8 cellular contexts compared by ENCODE assay signal in the genomic region with DNA sequence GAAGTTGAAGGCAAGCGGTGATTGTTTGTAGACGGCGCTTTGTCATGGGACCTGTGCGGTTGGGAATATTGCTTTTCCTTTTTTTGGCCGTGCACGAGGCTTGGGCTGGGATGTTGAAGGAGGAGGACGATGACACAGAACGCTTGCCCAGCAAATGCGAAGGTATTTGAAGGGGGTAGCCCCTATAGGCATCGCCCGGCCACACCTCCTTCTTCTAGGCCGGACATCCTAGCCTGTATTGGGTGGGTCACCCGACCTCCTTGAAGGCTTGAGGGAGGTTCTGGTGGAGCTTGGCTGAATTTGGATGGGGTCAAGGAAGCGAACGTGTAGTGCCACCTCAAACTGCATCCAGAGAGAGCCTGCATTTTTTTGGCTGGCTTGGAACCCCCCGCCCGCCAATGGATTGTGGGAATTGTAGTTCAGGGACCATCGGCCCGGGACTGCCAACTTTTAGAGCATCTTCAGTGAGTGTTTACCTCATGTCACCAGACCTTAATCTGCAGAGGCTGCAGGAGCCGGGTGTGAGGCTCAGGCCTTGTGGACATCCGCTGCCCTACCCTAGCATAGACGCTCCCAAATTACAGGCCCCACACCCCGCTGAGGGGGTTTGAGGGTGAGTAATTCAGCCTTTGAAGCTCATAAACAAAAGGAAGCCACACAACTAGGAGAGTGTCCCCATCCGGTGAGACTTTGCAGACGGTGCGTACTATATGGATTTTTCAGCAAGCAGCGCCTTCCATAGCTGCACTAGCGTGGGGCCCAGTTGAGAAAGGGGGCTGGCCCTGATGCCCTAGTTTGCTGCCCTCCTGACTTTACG. TPM values are rescaled to one million over a fixed set of nuclear protein-coding genes. Genes with fewer than 3 reads are reported as not detected.
DNase-seq lines count a peak whose midpoint lies in the region; ATAC-seq and TF ChIP-seq lines count a peak whose summit lies in the region.

No MANE protein-coding gene starts in this region.

- peak overlapping the region; percentile 86 for H3K27ac ChIP-seq in vagina

- no peak for TF ChIP-seq POLR2A in vagina (IDR thresholded peaks at IDR 0.05)

- H3K27me3 Mint-ChIP-seq in progenitor cell of endocrine pancreas = no peaks in the 10 kb centered on the region

- TF ChIP-seq CTCF in progenitor cell of endocrine pancreas (IDR thresholded peaks at IDR 0.05; ENCODE audit: unreplicated experiment) = no peak
- TF ChIP-seq CTCF in vagina (IDR thresholded peaks at IDR 0.05) = no peak

- no peaks in the 10 kb centered on the region for H3K9me3 ChIP-seq in vagina

- ATAC-seq in GM19395 (IDR thresholded peaks at IDR 0.05; ENCODE audit: unreplicated experiment) (peak; percentile 76), HG03520 (IDR thresholded peaks at IDR 0.05; ENCODE audit: unreplicated experiment) (peak; percentile 47), left ventricle myocardium superior (peak; percentile 72)

- peaks cover 2% of the 10 kb centered on the region for H3K36me3 Mint-ChIP-seq in progenitor cell of endocrine pancreas (ENCODE audit: insufficient read depth)

- peak overlapping the region; percentile 74 to 81 for H3K4me3 ChIP-seq in vagina

- peaks cover 14% of the 10 kb centered on the region for H3K4me1 Mint-ChIP-seq in progenitor cell of endocrine pancreas (ENCODE audit: low read depth)

- intact Hi-C loops in left ventricle myocardium superior (cut with micrococcal nuclease) = no loop called here
- intact Hi-C loops in vagina (cut with DNase I) = no loop called here

- H3K4me3 Mint-ChIP-seq in progenitor cell of endocrine pancreas (ENCODE audit: low read depth) = peak overlapping the region; percentile 93

- H3K4me1 ChIP-seq in vagina = peaks cover 23% of the 10 kb centered on the region

- no peaks in the 10 kb centered on the region for H3K9me3 Mint-ChIP-seq in progenitor cell of endocrine pancreas (ENCODE audit: low read depth)

- no peaks in the 10 kb centered on the region for H3K27me3 ChIP-seq in vagina

- H3K36me3 ChIP-seq in vagina = no peaks in the 10 kb centered on the region

- DNase-seq in COLO829 (ENCODE audit: low spot score) = peak; percentile 85
- DNase-seq in SHP77 treated with DMSO at 0.1 percent for 48 hours (lab: John Stamatoyannopoulos, UW) = peak; percentile 43
- peak; percentile 29 for DNase-seq in amniotic epithelial cell (ENCODE audit: low read depth)
- peak; percentile 62 for DNase-seq in left ventricle myocardium superior
- no peak for DNase-seq in progenitor cell of endocrine pancreas (ENCODE audit: low spot score, unreplicated experiment)
- no peak for DNase-seq in vagina (ENCODE audit: extremely low spot score in 2 of 2)

- peak overlapping the region; percentile 100 for H3K27ac Mint-ChIP-seq in progenitor cell of endocrine pancreas

RNA-seq across cellular contexts. Expression of a gene that starts 0.5 kb away (rescaled TPM):
- total RNA-seq in left ventricle myocardium superior = 10.8 TPM
- 22.5 and 25.5 TPM in 2 replicates for total RNA-seq in progenitor cell of endocrine pancreas
- 14.5 TPM for total RNA-seq in vagina

RNA-seq across cellular contexts. Expression of a gene that starts 0.8 kb away (rescaled TPM):
- total RNA-seq in left ventricle myocardium superior (31.9 TPM), progenitor cell of endocrine pancreas (79.6 and 91.2 TPM in 2 replicates), vagina (54.3 TPM)

RNA-seq across cellular contexts. Expression of a gene that starts 6.9 kb away (rescaled TPM):
- total RNA-seq in left ventricle myocardium superior = 2.8 TPM
- total RNA-seq in progenitor cell of endocrine pancreas = 1.6 and 2.2 TPM in 2 replicates
- total RNA-seq in vagina = 2.9 TPM

RNA-seq across cellular contexts. Expression of a gene that starts 18.5 kb away (rescaled TPM):
- 15.3 TPM for total RNA-seq in left ventricle myocardium superior
- total RNA-seq in progenitor cell of endocrine pancreas = 34.0 and 36.0 TPM in 2 replicates
- 26.3 TPM for total RNA-seq in vagina

RNA-seq across cellular contexts. Expression of a gene that starts 18.7 kb away (rescaled TPM):
- total RNA-seq in left ventricle myocardium superior (23.9 TPM), progenitor cell of endocrine pancreas (212 and 224 TPM in 2 replicates), vagina (35.1 TPM)

Comparison
In these comparisons a context has a peak if more than half of its experiments do, and no peak if none do; other contexts are left out.
1. DNase-seq: peak in COLO829 (single experiment), SHP77 treated with DMSO at 0.1 percent for 48 hours (single experiment), amniotic epithelial cell (single experiment) and left ventricle myocardium superior (single experiment); none in progenitor cell of endocrine pancreas (single experiment) and vagina (0 of 2).
2. Peak in every context shown above with its lines, with median percentiles within 50 percentile points of each other: ATAC-seq.